Comparison of ENCODE assay signal across 17 cellular contexts in genomic region chr17:519450-520212, GRCh38.
"Had no signal": no experiment of that assay in that cellular context is flagged by ENCODE, and none has a peak within 500 bp of the region (broad histone marks: within the 10 kb centered on the region; RNA-seq: fewer than 3 reads in every experiment).

No MANE protein-coding gene starts in this region.

- ATAC-seq: activated CD8-positive, alpha-beta T cell treated with anti-CD3 and anti-CD28 coated beads for 36 hours; stimulated activated naive CD8-positive, alpha-beta T cell treated with anti-CD3 and anti-CD28 coated beads, Interleukin-15, Interleukin-2, amounts not matched to agents 100 U/mL and 50 U/mL, for 24 hours had no signal

- H3K27ac Mint-ChIP-seq: activated CD8-positive, alpha-beta T cell treated with anti-CD3 and anti-CD28 coated beads for 36 hours; activated naive CD8-positive, alpha-beta T cell; memory B cell had no signal

- H3K27me3 ChIP-seq: colonic mucosa, dorsolateral prefrontal cortex, heart left ventricle had no signal

- H3K4me3 Mint-ChIP-seq: activated CD8-positive, alpha-beta T cell treated with anti-CD3 and anti-CD28 coated beads for 36 hours; activated naive CD8-positive, alpha-beta T cell; memory B cell; nephron progenitor cell had no signal

- FAIRE-seq: islet of Langerhans, TTC549 had no signal

- H3K27ac ChIP-seq: colonic mucosa had no signal

- H3K4me3 ChIP-seq: colonic mucosa, dorsolateral prefrontal cortex, heart left ventricle had no signal

- H3K9me3 ChIP-seq: colonic mucosa, heart left ventricle had no signal

- H3K4me1 ChIP-seq: colonic mucosa had no signal

- H3K27me3 Mint-ChIP-seq: activated CD8-positive, alpha-beta T cell treated with anti-CD3 and anti-CD28 coated beads for 36 hours; activated naive CD8-positive, alpha-beta T cell; memory B cell had no signal

- H3K9me3 Mint-ChIP-seq: activated CD8-positive, alpha-beta T cell treated with anti-CD3 and anti-CD28 coated beads for 36 hours; memory B cell had no signal

- DNase-seq: activated CD4-positive, alpha-beta T cell treated with anti-CD3 and anti-CD28 coated beads for 48 hours; activated CD4-positive, CD25-positive, alpha-beta regulatory T cell; activated CD8-positive, alpha-beta T cell treated with anti-CD3 and anti-CD28 coated beads for 36 hours; activated gamma-delta T cell treated with Interleukin-2 at 50 U/mL for 16 hours; activated T-cell treated with anti-CD3 and anti-CD28 coated beads, Interleukin-2, amount 50 U/mL, for 1 hour; colonic mucosa; dorsolateral prefrontal cortex; heart left ventricle; nephron progenitor cell; occipital lobe; stimulated activated CD4-positive, alpha-beta T cell treated with anti-CD3 and anti-CD28 coated beads, Interleukin-4, amount 100 ng/mL, for 24 hours; stimulated activated naive CD8-positive, alpha-beta T cell treated with anti-CD3 and anti-CD28 coated beads, Interleukin-15, Interleukin-2, amounts not matched to agents 100 U/mL and 50 U/mL, for 24 hours; T-helper 1 cell had no signal
